22 cellular contexts compared by ENCODE assay signal in genomic region chr10:128314691-128315090, GRCh38.
DNase-seq lines count a peak whose midpoint lies in the region; ATAC-seq and TF ChIP-seq lines count a peak whose summit lies in the region.
"Had no signal": no experiment of that assay in that cellular context is flagged by ENCODE, and none has a peak within 500 bp of the region (broad histone marks: within the 10 kb centered on the region; RNA-seq: fewer than 3 reads in every experiment).

No MANE protein-coding gene starts in this region.

- H3K4me3 ChIP-seq in foreskin fibroblast (ENCODE audit: low read depth in 1 of 2, low read length in 2 of 2), result no peak overlapping the region
- H3K4me3 ChIP-seq: BLaER1, GM12878 had no signal

- TF ChIP-seq CTCF in foreskin fibroblast (IDR thresholded peaks at IDR 0.05; ENCODE audit: low read depth, low read length), result no peak

- ATAC-seq in HG03135 (IDR thresholded peaks at IDR 0.05; ENCODE audit: unreplicated experiment) (no peak), SK-N-SH treated with all-trans-retinoic acid at 6 μM for 48 hours (no peak)
- ATAC-seq: GM12878 had no signal

- DNase-seq in mesenteric fat pad (ENCODE audit: low spot score) (peak; percentile 14), retina (peak; percentile 43), foreskin fibroblast (no peak)
- DNase-seq: 8988T; ACHN; BE2C; C1 segment of cervical spinal cord; CD4-positive, alpha-beta memory T cell; CD4-positive, CD25-positive, alpha-beta regulatory T cell; CD8-positive, alpha-beta memory T cell; COR-L47; DMS 273 treated with DMSO at 0.1 percent for 48 hours; DMS153; DMS53; DMS79; DND-41; EL; GDM1 had no signal

TF ChIP-seq in SK-N-SH treated with all-trans-retinoic acid at 6 μM for 48 hours, 23 proteins besides CTCF, POLR2A, EP300 and RAD21:
- no peak for TF ChIP-seq CREB5 (CRISPR knock-in tag; IDR thresholded peaks at IDR 0.05; ENCODE audit: low read depth)
- no peak for TF ChIP-seq TCF4 (CRISPR knock-in tag; IDR thresholded peaks at IDR 0.05; ENCODE audit: borderline replicate concordance)
- no peak for TF ChIP-seq OSR1 (CRISPR knock-in tag; IDR thresholded peaks at IDR 0.05)
- no peak for TF ChIP-seq TSHZ2 (CRISPR knock-in tag; IDR thresholded peaks at IDR 0.05)
TF ChIP-seq in SK-N-SH treated with all-trans-retinoic acid at 6 μM for 48 hours: peak in this region for 0.

Comparison
In these comparisons a context has a peak if more than half of its experiments do, and no peak if none do; other contexts are left out.
1. DNase-seq: peak in mesenteric fat pad (single experiment) and retina (single experiment); none in foreskin fibroblast (0 of 2).